Comparison of ENCODE assay signal across 8 cellular contexts in the genomic region with DNA sequence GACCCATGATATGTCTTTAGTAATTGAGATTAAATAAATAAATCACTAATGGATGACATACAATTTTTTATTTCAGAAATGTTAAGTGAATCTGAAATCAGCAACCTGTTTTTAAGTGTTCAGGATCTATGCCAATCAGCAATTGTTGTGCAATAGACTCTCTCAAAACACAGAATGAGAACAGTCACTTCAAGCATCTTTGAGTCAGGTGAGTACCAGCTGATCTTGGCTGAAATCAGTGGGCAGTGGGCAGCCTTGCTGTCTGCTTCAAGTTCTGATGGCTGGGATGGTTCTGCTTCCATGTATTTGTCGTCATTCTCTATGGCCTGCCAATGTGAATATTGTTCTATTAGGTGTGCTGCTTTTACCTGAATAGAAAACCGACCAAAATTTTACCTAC.
"Had no signal": no experiment of that assay in that cellular context is flagged by ENCODE, and none has a peak within 500 bp of the region (broad histone marks: within the 10 kb centered on the region; RNA-seq: fewer than 3 reads in every experiment).

No MANE protein-coding gene starts in this region.

- H3K4me1 ChIP-seq: HAP-1 had no signal

- H3K9ac ChIP-seq: KMS-11 had no signal

- H2AFZ ChIP-seq: GM23338 had no signal

- H3K36me3 ChIP-seq: HAP-1 had no signal

- H3K4me2 ChIP-seq: GM23338, KMS-11 had no signal

- DNase-seq: H7, HFFc6, KBM-7 had no signal

- H3K27ac ChIP-seq: HL-60, KMS-11 had no signal

- H3K4me3 ChIP-seq: GM23338, HAP-1 had no signal

- H3K9me3 ChIP-seq: HAP-1 had no signal

- ATAC-seq: GM23338, HCT116 had no signal
